Comparison of ENCODE assay signal across 11 cellular contexts in the genomic region with DNA sequence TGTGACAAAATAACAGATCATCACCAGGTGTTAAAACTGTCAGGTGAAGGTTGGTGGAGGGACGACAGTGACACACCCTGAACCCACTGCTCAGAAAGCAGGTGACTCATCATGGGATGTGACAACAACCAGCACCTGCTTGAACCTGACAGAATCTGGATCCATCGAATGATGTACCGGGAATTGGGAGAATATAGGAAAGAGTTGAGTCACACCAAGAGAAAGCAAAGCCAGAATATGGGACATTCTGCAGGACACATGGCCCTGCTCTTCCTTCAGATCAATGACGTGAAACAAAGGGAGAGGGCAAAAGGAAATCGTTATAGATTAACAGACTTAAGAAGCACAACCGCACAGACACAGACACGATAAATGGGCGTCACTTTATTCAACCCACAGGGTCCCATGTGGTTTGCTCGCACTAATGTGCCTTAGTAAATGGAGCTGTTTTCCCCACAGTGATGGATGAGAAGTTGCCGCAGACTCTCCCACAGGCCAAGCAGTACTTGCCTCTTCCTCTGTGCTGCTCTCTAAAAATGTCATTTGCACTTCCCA.
DNase-seq lines count a peak whose midpoint lies in the region; ATAC-seq and TF ChIP-seq lines count a peak whose summit lies in the region.
"Had no signal": no experiment of that assay in that cellular context is flagged by ENCODE, and none has a peak within 500 bp of the region (broad histone marks: within the 10 kb centered on the region; RNA-seq: fewer than 3 reads in every experiment).

No MANE protein-coding gene starts in this region.

- no peak overlapping the region for H3K4me2 ChIP-seq in neural progenitor cell

- H3K27me3 ChIP-seq in neural progenitor cell = no peaks in the 10 kb centered on the region
- H3K27me3 ChIP-seq: esophagus muscularis mucosa had no signal

- H3K4me3 Mint-ChIP-seq in activated T-cell treated with anti-CD3 and anti-CD28 coated beads, Interleukin-2, amount 50 U/mL, for 24 hours = peak overlapping the region; percentile 4
- H3K4me3 Mint-ChIP-seq in immature natural killer cell = peak overlapping the region in 1 of 5 donors; percentile 18
- H3K4me3 Mint-ChIP-seq in neural progenitor cell = no peak overlapping the region

- DNase-seq in CD1c-positive myeloid dendritic cell (ENCODE audit: extremely low spot score) = peak; percentile 2
- DNase-seq in MV-4-11 (lab: John Stamatoyannopoulos, UW) = peak; percentile 73
- DNase-seq in activated T-cell treated with anti-CD3 and anti-CD28 coated beads, Interleukin-2, amount 50 U/mL, for 24 hours = no peak
- peak in 1 of 3 donors; percentile 44 for DNase-seq in immature natural killer cell
- DNase-seq in neural progenitor cell (ENCODE audit: low spot score) = no peak
- no peak for DNase-seq in HPDE6-E6E7 (ENCODE audit: extremely low spot score)
- no peak for DNase-seq in NCI-H69 (lab: John Stamatoyannopoulos, UW)
- DNase-seq: amygdala, COR-L47 had no signal

- H3K27ac Mint-ChIP-seq in activated T-cell treated with anti-CD3 and anti-CD28 coated beads, Interleukin-2, amount 50 U/mL, for 24 hours = peak overlapping the region; percentile 51
- peak overlapping the region; percentile 14 to 77 (median 28) for H3K27ac Mint-ChIP-seq in immature natural killer cell
- no peak overlapping the region for H3K27ac Mint-ChIP-seq in neural progenitor cell

- no peaks in the 10 kb centered on the region for H3K36me3 Mint-ChIP-seq in activated T-cell treated with anti-CD3 and anti-CD28 coated beads, Interleukin-2, amount 50 U/mL, for 24 hours (ENCODE audit: low read depth)
- H3K36me3 Mint-ChIP-seq in immature natural killer cell = no peaks in the 10 kb centered on the region
- H3K36me3 Mint-ChIP-seq in neural progenitor cell = no peaks in the 10 kb centered on the region

- no peaks in the 10 kb centered on the region for H3K79me2 ChIP-seq in neural progenitor cell (ENCODE audit: low read depth)

- no peaks in the 10 kb centered on the region for H3K36me3 ChIP-seq in neural progenitor cell
- H3K36me3 ChIP-seq: esophagus muscularis mucosa had no signal

- TF ChIP-seq CTCF in neural progenitor cell (IDR thresholded peaks at IDR 0.05) = no peak

- H3K27me3 Mint-ChIP-seq in activated T-cell treated with anti-CD3 and anti-CD28 coated beads, Interleukin-2, amount 50 U/mL, for 24 hours = no peaks in the 10 kb centered on the region
- peaks cover 0 to 6% (median 2%) of the 10 kb centered on the region in 3 donors for H3K27me3 Mint-ChIP-seq in immature natural killer cell (ENCODE audit: low read depth in 3 of 3)
- H3K27me3 Mint-ChIP-seq in neural progenitor cell (ENCODE audit: insufficient read depth, low read depth) = peaks cover 12% of the 10 kb centered on the region

- H2AFZ ChIP-seq in neural progenitor cell (replicated peaks) = no peak overlapping the region

- no peaks in the 10 kb centered on the region for H4K20me1 ChIP-seq in neural progenitor cell (ENCODE audit: low read depth)

- H3K9me3 ChIP-seq in neural progenitor cell (ENCODE audit: low read depth) = no peaks in the 10 kb centered on the region
- H3K9me3 ChIP-seq: esophagus muscularis mucosa had no signal

- H3F3A ChIP-seq in neural progenitor cell (ENCODE audit: low read depth) = no peaks in the 10 kb centered on the region

- H3K4me1 ChIP-seq in neural progenitor cell = no peaks in the 10 kb centered on the region

- peaks cover 38% of the 10 kb centered on the region for H3K4me1 Mint-ChIP-seq in activated T-cell treated with anti-CD3 and anti-CD28 coated beads, Interleukin-2, amount 50 U/mL, for 24 hours (ENCODE audit: low read depth)
- H3K4me1 Mint-ChIP-seq in immature natural killer cell (peaks cover 44 to 45% of the 10 kb centered on the region in 2 donors), neural progenitor cell (peaks cover 9% of the 10 kb centered on the region)

- no peak overlapping the region for H3K27ac ChIP-seq in neural progenitor cell
- H3K27ac ChIP-seq: esophagus muscularis mucosa had no signal

- no peak overlapping the region for H3K9ac ChIP-seq in neural progenitor cell

- H3K9me3 Mint-ChIP-seq in activated T-cell treated with anti-CD3 and anti-CD28 coated beads, Interleukin-2, amount 50 U/mL, for 24 hours = no peaks in the 10 kb centered on the region
- H3K9me3 Mint-ChIP-seq in immature natural killer cell (peaks cover 0 to 2% (median 0%) of the 10 kb centered on the region in 6 donors), neural progenitor cell (no peaks in the 10 kb centered on the region)

- ATAC-seq in GM18873 (IDR thresholded peaks at IDR 0.05; ENCODE audit: low FRiP score, unreplicated experiment) = no peak

- no peak overlapping the region for H3K4me3 ChIP-seq in neural progenitor cell
- H3K4me3 ChIP-seq: esophagus muscularis mucosa had no signal

Comparison
In these comparisons a context has a peak if more than half of its experiments do, and no peak if none do; other contexts are left out.
1. DNase-seq: peak in CD1c-positive myeloid dendritic cell (single experiment) and MV-4-11 (single experiment); none in activated T-cell treated with anti-CD3 and anti-CD28 coated beads, Interleukin-2, amount 50 U/mL, for 24 hours (single experiment), neural progenitor cell (single experiment), HPDE6-E6E7 (single experiment) and NCI-H69 (single experiment).